ENCODE assay signal across 20 cellular contexts in the genomic region with DNA sequence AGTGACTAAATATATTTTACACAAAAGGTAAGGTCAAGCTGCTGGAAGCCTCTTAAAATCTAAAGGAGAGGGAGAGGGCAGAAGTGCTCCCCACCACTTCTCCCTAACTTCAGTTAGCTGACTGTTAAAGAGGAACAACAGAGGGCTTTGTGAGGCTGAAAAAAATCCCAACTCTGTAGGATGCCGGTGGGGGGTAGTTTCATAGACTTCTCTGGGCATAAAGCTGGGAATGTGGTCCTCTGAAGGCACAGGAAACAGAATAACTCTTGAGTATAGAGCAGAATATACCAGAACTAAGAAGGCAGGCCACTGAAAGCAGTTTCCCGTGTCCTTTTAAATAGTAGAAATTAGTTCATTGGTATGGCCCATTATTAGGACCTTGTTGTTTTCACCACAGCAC.
A peak's percentile ranks its signal among the peaks of the same experiment; 100 is the strongest.
DNase-seq lines count a peak whose midpoint lies in the region; ATAC-seq and TF ChIP-seq lines count a peak whose summit lies in the region.
"Had no signal": no experiment of that assay in that cellular context is flagged by ENCODE, and none has a peak within 500 bp of the region (broad histone marks: within the 10 kb centered on the region; RNA-seq: fewer than 3 reads in every experiment).

No MANE protein-coding gene starts in this region.

- 0 out of 2 replicates have a peak, but pooled peaks cover under 1% of the 10 kb centered on the region for H3K9me3 Mint-ChIP-seq in WTC11
- no peaks in the 10 kb centered on the region for H3K9me3 Mint-ChIP-seq in neural progenitor cell
- H3K9me3 Mint-ChIP-seq: CD4-positive, alpha-beta T cell had no signal

- DNase-seq in WTC11 (ENCODE audit: low spot score) = no peak
- peak; percentile 82 for DNase-seq in globus pallidus (ENCODE audit: low spot score)
- DNase-seq in neural progenitor cell (ENCODE audit: low spot score) = peak; percentile 58
- no peak for DNase-seq in DMS 273 treated with DMSO at 0.1 percent for 48 hours (lab: John Stamatoyannopoulos, UW)
- no peak for DNase-seq in occipital lobe (lab: John Stamatoyannopoulos, UW)
- DNase-seq in NCI-H2107 (lab: John Stamatoyannopoulos, UW) = no peak
- DNase-seq: BE2C; Calu3; CD4-positive, alpha-beta T cell; DMS79 treated with DMSO at 0.1 percent for 48 hours; H7; KG1; NCI-H146; NCI-H2081 treated with DMSO at 0.1 percent for 48 hours; NCI-H524; PC-9 had no signal

- H3K4me3 ChIP-seq in neural progenitor cell = peak overlapping the region; percentile 3
- H3K4me3 ChIP-seq: GM12878, PC-9, SJSA1 had no signal

- no peaks in the 10 kb centered on the region for H3K79me2 ChIP-seq in neural progenitor cell (ENCODE audit: low read depth)

- H3K27me3 ChIP-seq in neural progenitor cell = no peaks in the 10 kb centered on the region
- H3K27me3 ChIP-seq: BE2C, SJSA1 had no signal

- H3K36me3 Mint-ChIP-seq in WTC11 (no peaks in the 10 kb centered on the region), neural progenitor cell (no peaks in the 10 kb centered on the region)

- no peaks in the 10 kb centered on the region for H4K20me1 ChIP-seq in neural progenitor cell (ENCODE audit: low read depth)

- peaks cover 42% of the 10 kb centered on the region for H3K4me1 ChIP-seq in neural progenitor cell
- H3K4me1 ChIP-seq: BE2C, SJSA1 had no signal

- H3K9ac ChIP-seq in neural progenitor cell = no peak overlapping the region

- TF ChIP-seq CTCF in WTC11 (IDR thresholded peaks at IDR 0.05) = no peak
- no peak for TF ChIP-seq CTCF in neural progenitor cell (IDR thresholded peaks at IDR 0.05)

- peaks cover 41% of the 10 kb centered on the region for H3K4me1 Mint-ChIP-seq in WTC11
- H3K4me1 Mint-ChIP-seq in neural progenitor cell = peaks cover 22% of the 10 kb centered on the region

- peaks cover 18% of the 10 kb centered on the region for H3F3A ChIP-seq in neural progenitor cell (ENCODE audit: low read depth)

- H3K36me3 ChIP-seq in neural progenitor cell = no peaks in the 10 kb centered on the region
- H3K36me3 ChIP-seq: BE2C, SJSA1 had no signal

- ATAC-seq in WTC11 = peak; percentile 61; the same call in 1 of the 2 replicates
- ATAC-seq in GM21825 (IDR thresholded peaks at IDR 0.05; ENCODE audit: unreplicated experiment) = no peak
- ATAC-seq: GM12878, HepG2 had no signal

- H3K27ac ChIP-seq in neural progenitor cell = peak overlapping the region; percentile 73
- H3K27ac ChIP-seq: PC-9, SJSA1 had no signal

- H3K4me3 Mint-ChIP-seq in WTC11 (no peak overlapping the region), neural progenitor cell (no peak overlapping the region)
- H3K4me3 Mint-ChIP-seq: CD4-positive, alpha-beta T cell had no signal

- H3K27ac Mint-ChIP-seq in WTC11 (no peak overlapping the region), neural progenitor cell (no peak overlapping the region)
- H3K27ac Mint-ChIP-seq: CD4-positive, alpha-beta T cell had no signal

- peak overlapping the region; percentile 45 for H3K4me2 ChIP-seq in neural progenitor cell
- H3K4me2 ChIP-seq: PC-9 had no signal

- POLR2A ChIA-PET in WTC11 (lab: Charles Lee) = no interaction called here

- H3K9me3 ChIP-seq in neural progenitor cell (ENCODE audit: low read depth) = no peaks in the 10 kb centered on the region
- H3K9me3 ChIP-seq: BE2C, SJSA1 had no signal

- peak overlapping the region; percentile 13 for H2AFZ ChIP-seq in neural progenitor cell (replicated peaks)
- H2AFZ ChIP-seq: PC-9 had no signal

- H3K27me3 Mint-ChIP-seq in WTC11 (ENCODE audit: low read depth) (no peaks in the 10 kb centered on the region; the same call in 1 of the 2 replicates), neural progenitor cell (ENCODE audit: insufficient read depth, low read depth) (peaks cover 2% of the 10 kb centered on the region)

- CTCF ChIA-PET in WTC11 (lab: Charles Lee) = interaction anchor here (1.1 to 1.2 kb wide), 2 partner anchors 11 to 264 kb away, joined by 3 to 6 read pairs; no protein-coding TSS in a partner anchor

TF ChIP-seq in WTC11, 78 proteins besides CTCF, POLR2A, EP300 and RAD21:
- TF ChIP-seq, protein P1, sequence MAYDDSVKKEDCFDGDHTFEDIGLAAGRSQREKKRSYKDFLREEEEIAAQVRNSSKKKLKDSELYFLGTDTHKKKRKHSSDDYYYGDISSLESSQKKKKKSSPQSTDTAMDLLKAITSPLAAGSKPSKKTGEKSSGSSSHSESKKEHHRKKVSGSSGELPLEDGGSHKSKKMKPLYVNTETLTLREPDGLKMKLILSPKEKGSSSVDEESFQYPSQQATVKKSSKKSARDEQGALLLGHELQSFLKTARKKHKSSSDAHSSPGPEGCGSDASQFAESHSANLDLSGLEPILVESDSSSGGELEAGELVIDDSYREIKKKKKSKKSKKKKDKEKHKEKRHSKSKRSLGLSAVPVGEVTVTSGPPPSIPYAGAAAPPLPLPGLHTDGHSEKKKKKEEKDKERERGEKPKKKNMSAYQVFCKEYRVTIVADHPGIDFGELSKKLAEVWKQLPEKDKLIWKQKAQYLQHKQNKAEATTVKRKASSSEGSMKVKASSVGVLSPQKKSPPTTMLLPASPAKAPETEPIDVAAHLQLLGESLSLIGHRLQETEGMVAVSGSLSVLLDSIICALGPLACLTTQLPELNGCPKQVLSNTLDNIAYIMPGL (CRISPR knock-in tag; IDR thresholded peaks at IDR 0.05) = no peak
- TF ChIP-seq TEAD1 (CRISPR knock-in tag; IDR thresholded peaks at IDR 0.05) (no peak), FOXJ3 (CRISPR knock-in tag; IDR thresholded peaks at IDR 0.05; ENCODE audit: borderline replicate concordance) (no peak), FOXK1 (CRISPR knock-in tag; IDR thresholded peaks at IDR 0.05) (no peak)
- TF ChIP-seq, protein P2, sequence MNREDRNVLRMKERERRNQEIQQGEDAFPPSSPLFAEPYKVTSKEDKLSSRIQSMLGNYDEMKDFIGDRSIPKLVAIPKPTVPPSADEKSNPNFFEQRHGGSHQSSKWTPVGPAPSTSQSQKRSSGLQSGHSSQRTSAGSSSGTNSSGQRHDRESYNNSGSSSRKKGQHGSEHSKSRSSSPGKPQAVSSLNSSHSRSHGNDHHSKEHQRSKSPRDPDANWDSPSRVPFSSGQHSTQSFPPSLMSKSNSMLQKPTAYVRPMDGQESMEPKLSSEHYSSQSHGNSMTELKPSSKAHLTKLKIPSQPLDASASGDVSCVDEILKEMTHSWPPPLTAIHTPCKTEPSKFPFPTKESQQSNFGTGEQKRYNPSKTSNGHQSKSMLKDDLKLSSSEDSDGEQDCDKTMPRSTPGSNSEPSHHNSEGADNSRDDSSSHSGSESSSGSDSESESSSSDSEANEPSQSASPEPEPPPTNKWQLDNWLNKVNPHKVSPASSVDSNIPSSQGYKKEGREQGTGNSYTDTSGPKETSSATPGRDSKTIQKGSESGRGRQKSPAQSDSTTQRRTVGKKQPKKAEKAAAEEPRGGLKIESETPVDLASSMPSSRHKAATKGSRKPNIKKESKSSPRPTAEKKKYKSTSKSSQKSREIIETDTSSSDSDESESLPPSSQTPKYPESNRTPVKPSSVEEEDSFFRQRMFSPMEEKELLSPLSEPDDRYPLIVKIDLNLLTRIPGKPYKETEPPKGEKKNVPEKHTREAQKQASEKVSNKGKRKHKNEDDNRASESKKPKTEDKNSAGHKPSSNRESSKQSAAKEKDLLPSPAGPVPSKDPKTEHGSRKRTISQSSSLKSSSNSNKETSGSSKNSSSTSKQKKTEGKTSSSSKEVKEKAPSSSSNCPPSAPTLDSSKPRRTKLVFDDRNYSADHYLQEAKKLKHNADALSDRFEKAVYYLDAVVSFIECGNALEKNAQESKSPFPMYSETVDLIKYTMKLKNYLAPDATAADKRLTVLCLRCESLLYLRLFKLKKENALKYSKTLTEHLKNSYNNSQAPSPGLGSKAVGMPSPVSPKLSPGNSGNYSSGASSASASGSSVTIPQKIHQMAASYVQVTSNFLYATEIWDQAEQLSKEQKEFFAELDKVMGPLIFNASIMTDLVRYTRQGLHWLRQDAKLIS (CRISPR knock-in tag; IDR thresholded peaks at IDR 0.05; ENCODE audit: borderline replicate concordance) = no peak
- TF ChIP-seq, protein P3, sequence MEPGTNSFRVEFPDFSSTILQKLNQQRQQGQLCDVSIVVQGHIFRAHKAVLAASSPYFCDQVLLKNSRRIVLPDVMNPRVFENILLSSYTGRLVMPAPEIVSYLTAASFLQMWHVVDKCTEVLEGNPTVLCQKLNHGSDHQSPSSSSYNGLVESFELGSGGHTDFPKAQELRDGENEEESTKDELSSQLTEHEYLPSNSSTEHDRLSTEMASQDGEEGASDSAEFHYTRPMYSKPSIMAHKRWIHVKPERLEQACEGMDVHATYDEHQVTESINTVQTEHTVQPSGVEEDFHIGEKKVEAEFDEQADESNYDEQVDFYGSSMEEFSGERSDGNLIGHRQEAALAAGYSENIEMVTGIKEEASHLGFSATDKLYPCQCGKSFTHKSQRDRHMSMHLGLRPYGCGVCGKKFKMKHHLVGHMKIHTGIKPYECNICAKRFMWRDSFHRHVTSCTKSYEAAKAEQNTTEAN (CRISPR knock-in tag; IDR thresholded peaks at IDR 0.05) = no peak

Comparison
In these comparisons a context has a peak if more than half of its experiments do, and no peak if none do; other contexts are left out.
1. DNase-seq: peak in globus pallidus (single experiment) and neural progenitor cell (single experiment); none in WTC11 (single experiment), DMS 273 treated with DMSO at 0.1 percent for 48 hours (single experiment), occipital lobe (single experiment) and NCI-H2107 (single experiment).